35 cellular contexts compared by ENCODE assay signal in genomic region chr16:58863761-58864160, GRCh38.
"Had no signal": no experiment of that assay in that cellular context is flagged by ENCODE, and none has a peak within 500 bp of the region (broad histone marks: within the 10 kb centered on the region; RNA-seq: fewer than 3 reads in every experiment).

No MANE protein-coding gene starts in this region.

- H3K36me3 ChIP-seq: ascending aorta, breast epithelium, cardiac muscle cell, colonic mucosa, esophagus squamous epithelium, gastroesophageal sphincter, heart right ventricle, WERI-Rb-1 had no signal

- H3K27ac Mint-ChIP-seq: activated CD4-positive, alpha-beta memory T cell treated with anti-CD3 and anti-CD28 coated beads for 36 hours; activated CD4-positive, alpha-beta T cell treated with anti-CD3 and anti-CD28 coated beads for 36 hours; activated CD4-positive, alpha-beta T cell treated with anti-CD3 and anti-CD28 coated beads, Interleukin-2, amount 10 ng/mL, durations not matched to agents 24 days and 14 days; activated CD8-positive, alpha-beta memory T cell treated with anti-CD3 and anti-CD28 coated beads, Interleukin-2, amount 10 ng/mL, durations not matched to agents 7 days and 5 days; activated CD8-positive, alpha-beta T cell treated with anti-CD3 and anti-CD28 coated beads, Interleukin-2, amount 10 ng/mL, durations not matched to agents 7 days and 5 days; activated naive CD4-positive, alpha-beta T cell treated with anti-CD3 and anti-CD28 coated beads for 36 hours; activated naive CD4-positive, alpha-beta T cell treated with anti-CD3 and anti-CD28 coated beads, Interleukin-2, amount 50 U/mL, for 24 hours; activated naive CD8-positive, alpha-beta T cell treated with anti-CD3 and anti-CD28 coated beads, Interleukin-2, amount 10 ng/mL, durations not matched to agents 7 days and 5 days; activated T-helper 1 cell treated with anti-CD3 and anti-CD28 coated beads, Interleukin-12 subunit alpha, Interleukin-12 subunit beta, Interleukin-2, Interleukin-4 antibody, amounts not matched to agents 30 ng/mL and 10 ng/mL and 1 ng/mL, durations not matched to agents 14 hours and 24 hours and 36 hours; activated T-helper 2 cell treated with anti-CD3 and anti-CD28 coated beads, Interferon-gamma antibody, Interleukin-2, Interleukin-4, amounts not matched to agents 10 μg/mL and 5 μg/mL and 100 μg/mL, durations not matched to agents 14 hours and 24 hours and 36 hours; T-helper 2 cell treated with Interferon-gamma antibody and Interleukin-4, amounts not matched to agents 5 μg/mL and 100 μg/mL, for 36 hours had no signal

- H3K9me3 ChIP-seq: ascending aorta, breast epithelium, colonic mucosa, esophagus squamous epithelium, gastroesophageal sphincter, heart right ventricle had no signal

- H3K4me3 ChIP-seq: ascending aorta, breast epithelium, cardiac muscle cell, colonic mucosa, esophagus squamous epithelium, gastroesophageal sphincter, heart right ventricle, hepatocyte had no signal

- H3K4me1 ChIP-seq: ascending aorta, breast epithelium, colonic mucosa, esophagus squamous epithelium, gastroesophageal sphincter, heart right ventricle had no signal

- ATAC-seq: activated CD4-positive, alpha-beta T cell treated with anti-CD3 and anti-CD28 coated beads for 36 hours; activated CD8-positive, alpha-beta memory T cell treated with anti-CD3 and anti-CD28 coated beads, Interleukin-2, amount 10 ng/mL, durations not matched to agents 7 days and 5 days; activated CD8-positive, alpha-beta T cell treated with anti-CD3 and anti-CD28 coated beads, Interleukin-2, amount 10 ng/mL, durations not matched to agents 7 days and 5 days; gastroesophageal sphincter; heart right ventricle had no signal

- H3K4me1 Mint-ChIP-seq: activated CD4-positive, alpha-beta T cell treated with anti-CD3 and anti-CD28 coated beads for 36 hours; activated CD4-positive, alpha-beta T cell treated with anti-CD3 and anti-CD28 coated beads, Interleukin-2, amount 10 ng/mL, durations not matched to agents 24 days and 14 days; activated CD8-positive, alpha-beta memory T cell treated with anti-CD3 and anti-CD28 coated beads, Interleukin-2, amount 10 ng/mL, durations not matched to agents 7 days and 5 days; activated naive CD4-positive, alpha-beta T cell treated with anti-CD3 and anti-CD28 coated beads, Interleukin-2, amount 50 U/mL, for 24 hours; activated naive CD8-positive, alpha-beta T cell treated with anti-CD3 and anti-CD28 coated beads, Interleukin-2, amount 10 ng/mL, durations not matched to agents 7 days and 5 days had no signal

- DNase-seq: activated CD4-positive, alpha-beta memory T cell treated with anti-CD3 and anti-CD28 coated beads for 36 hours; activated CD4-positive, alpha-beta T cell treated with anti-CD3 and anti-CD28 coated beads for 36 hours; activated CD4-positive, alpha-beta T cell treated with anti-CD3 and anti-CD28 coated beads, Interleukin-2, amount 10 ng/mL, durations not matched to agents 24 days and 14 days; activated CD4-positive, CD25-positive, alpha-beta regulatory T cell; activated CD4-positive, CD25-positive, alpha-beta regulatory T cell treated with anti-CD3 and anti-CD28 coated beads, Interleukin-2, amount 50 U/mL, for 72 hours; activated CD8-positive, alpha-beta memory T cell treated with anti-CD3 and anti-CD28 coated beads, Interleukin-2, amount 10 ng/mL, durations not matched to agents 7 days and 5 days; activated CD8-positive, alpha-beta memory T cell treated with anti-CD3 and anti-CD28 coated beads, Interleukin-2, amount 50 U/mL, for 4 hours; activated CD8-positive, alpha-beta T cell treated with anti-CD3 and anti-CD28 coated beads, Interleukin-2, amount 10 ng/mL, durations not matched to agents 7 days and 5 days; activated effector memory CD4-positive, alpha-beta T cell treated with anti-CD3 and anti-CD28 coated beads, Interleukin-2, amount 50 U/mL, for 16 hours; activated naive CD4-positive, alpha-beta T cell treated with anti-CD3 and anti-CD28 coated beads for 36 hours; activated naive CD8-positive, alpha-beta T cell treated with anti-CD3 and anti-CD28 coated beads, Interleukin-2, amount 10 ng/mL, durations not matched to agents 7 days and 5 days; activated T-cell treated with anti-CD3 and anti-CD28 coated beads, Interleukin-2, amount 50 U/mL, for 1 hour; activated T-cell treated with anti-CD3 and anti-CD28 coated beads, Interleukin-2, amount 50 U/mL, for 48 hours; central memory CD4-positive, alpha-beta T cell; cerebellar nuclear complex; colonic mucosa; effector CD8-positive, alpha-beta T cell; esophagus squamous epithelium; foreskin melanocyte; heart right ventricle; T1000; WERI-Rb-1 had no signal

- H3K79me2 ChIP-seq: hepatocyte had no signal

- H3K4me2 ChIP-seq: hepatocyte had no signal

- H3K27me3 ChIP-seq: ascending aorta, breast epithelium, cardiac muscle cell, colonic mucosa, esophagus squamous epithelium, gastroesophageal sphincter, heart right ventricle, hepatocyte had no signal

- H3K27ac ChIP-seq: ascending aorta, breast epithelium, cardiac muscle cell, colonic mucosa, epithelial cell of prostate, esophagus squamous epithelium, gastroesophageal sphincter, heart right ventricle, hepatocyte, WERI-Rb-1 had no signal

- H3K27me3 Mint-ChIP-seq: activated CD4-positive, alpha-beta memory T cell treated with anti-CD3 and anti-CD28 coated beads for 36 hours; activated CD4-positive, alpha-beta T cell treated with anti-CD3 and anti-CD28 coated beads, Interleukin-2, amount 10 ng/mL, durations not matched to agents 24 days and 14 days; activated CD8-positive, alpha-beta memory T cell treated with anti-CD3 and anti-CD28 coated beads, Interleukin-2, amount 10 ng/mL, durations not matched to agents 7 days and 5 days had no signal

- H3K36me3 Mint-ChIP-seq: activated CD4-positive, alpha-beta memory T cell treated with anti-CD3 and anti-CD28 coated beads for 36 hours; activated CD8-positive, alpha-beta memory T cell treated with anti-CD3 and anti-CD28 coated beads, Interleukin-2, amount 10 ng/mL, durations not matched to agents 7 days and 5 days; activated naive CD4-positive, alpha-beta T cell treated with anti-CD3 and anti-CD28 coated beads, Interleukin-2, amount 50 U/mL, for 24 hours; activated naive CD8-positive, alpha-beta T cell treated with anti-CD3 and anti-CD28 coated beads, Interleukin-2, amount 10 ng/mL, durations not matched to agents 7 days and 5 days; brain had no signal

- H3K4me3 Mint-ChIP-seq: activated CD4-positive, alpha-beta memory T cell treated with anti-CD3 and anti-CD28 coated beads for 36 hours; activated CD4-positive, alpha-beta T cell treated with anti-CD3 and anti-CD28 coated beads for 36 hours; activated CD4-positive, alpha-beta T cell treated with anti-CD3 and anti-CD28 coated beads, Interleukin-2, amount 10 ng/mL, durations not matched to agents 24 days and 14 days; activated CD8-positive, alpha-beta memory T cell treated with anti-CD3 and anti-CD28 coated beads, Interleukin-2, amount 10 ng/mL, durations not matched to agents 7 days and 5 days; activated CD8-positive, alpha-beta T cell treated with anti-CD3 and anti-CD28 coated beads, Interleukin-2, amount 10 ng/mL, durations not matched to agents 7 days and 5 days; activated naive CD4-positive, alpha-beta T cell treated with anti-CD3 and anti-CD28 coated beads for 36 hours; activated naive CD4-positive, alpha-beta T cell treated with anti-CD3 and anti-CD28 coated beads, Interleukin-2, amount 50 U/mL, for 24 hours; activated naive CD8-positive, alpha-beta T cell treated with anti-CD3 and anti-CD28 coated beads, Interleukin-2, amount 10 ng/mL, durations not matched to agents 7 days and 5 days; activated T-helper 1 cell treated with anti-CD3 and anti-CD28 coated beads, Interleukin-12 subunit alpha, Interleukin-12 subunit beta, Interleukin-2, Interleukin-4 antibody, amounts not matched to agents 30 ng/mL and 10 ng/mL and 1 ng/mL, durations not matched to agents 14 hours and 24 hours and 36 hours; brain; T-helper 2 cell treated with Interferon-gamma antibody and Interleukin-4, amounts not matched to agents 5 μg/mL and 100 μg/mL, for 36 hours had no signal

- H3K9me3 Mint-ChIP-seq: activated CD4-positive, alpha-beta memory T cell treated with anti-CD3 and anti-CD28 coated beads for 36 hours; activated CD4-positive, alpha-beta T cell treated with anti-CD3 and anti-CD28 coated beads, Interleukin-2, amount 10 ng/mL, durations not matched to agents 24 days and 14 days; activated naive CD4-positive, alpha-beta T cell treated with anti-CD3 and anti-CD28 coated beads, Interleukin-2, amount 50 U/mL, for 24 hours; activated naive CD8-positive, alpha-beta T cell treated with anti-CD3 and anti-CD28 coated beads, Interleukin-2, amount 10 ng/mL, durations not matched to agents 7 days and 5 days; activated T-helper 1 cell treated with anti-CD3 and anti-CD28 coated beads, Interleukin-12 subunit alpha, Interleukin-12 subunit beta, Interleukin-2, Interleukin-4 antibody, amounts not matched to agents 30 ng/mL and 10 ng/mL and 1 ng/mL, durations not matched to agents 14 hours and 24 hours and 36 hours; activated T-helper 2 cell treated with anti-CD3 and anti-CD28 coated beads, Interferon-gamma antibody, Interleukin-2, Interleukin-4, amounts not matched to agents 10 μg/mL and 5 μg/mL and 100 μg/mL, durations not matched to agents 14 hours and 24 hours and 36 hours; brain; T-helper 2 cell treated with Interferon-gamma antibody and Interleukin-4, amounts not matched to agents 5 μg/mL and 100 μg/mL, for 36 hours had no signal

- FAIRE-seq: endometrium, endothelial cell of umbilical vein had no signal

- H2AFZ ChIP-seq: hepatocyte had no signal
